Comparison of ENCODE assay signal across 18 cellular contexts in genomic region chr6:167719920-167720319, GRCh38.
DNase-seq lines count a peak whose midpoint lies in the region; ATAC-seq and TF ChIP-seq lines count a peak whose summit lies in the region.
"Had no signal": no experiment of that assay in that cellular context is flagged by ENCODE, and none has a peak within 500 bp of the region (broad histone marks: within the 10 kb centered on the region; RNA-seq: fewer than 3 reads in every experiment).

No MANE protein-coding gene starts in this region.

- peak; percentile 60 for DNase-seq in H7
- DNase-seq in adipocyte (ENCODE audit: low read depth), result no peak
- peak; percentile 21 for DNase-seq in left lobe of liver (ENCODE audit: low spot score)
- DNase-seq in osteocyte (ENCODE audit: extremely low spot score, unreplicated experiment), result peak; percentile 79
- no peak for DNase-seq in GM10248 (ENCODE audit: extremely low spot score)
- DNase-seq in GM19238 (ENCODE audit: insufficient read length, low spot score), result no peak
- no peak for DNase-seq in NCI-H446 (lab: John Stamatoyannopoulos, UW)
- DNase-seq: BE2C; IMR-90; MV-4-11; NCI-H1105 treated with DMSO at 0.1 percent for 48 hours; NCI-H2029 treated with DMSO at 0.1 percent for 48 hours; NCI-H226; NCI-H524; NCI-H774; NK-92 treated with Interleukin-12 subunit alpha and Interleukin-12 subunit beta, amount 100 ng/mL, for 24 hours; SJCRH30 had no signal

- POLR2A ChIA-PET in GM10248 (lab: Yijun Ruan, JAX), result no interaction called here

- H3K9me3 ChIP-seq in adipocyte (ENCODE audit: control insufficient read depth, low read length), result peaks cover 32% of the 10 kb centered on the region
- H3K9me3 ChIP-seq: BE2C, SJCRH30 had no signal

- H3K36me3 Mint-ChIP-seq in osteocyte (ENCODE audit: unreplicated experiment), result peaks cover 2% of the 10 kb centered on the region

- no peak overlapping the region for H3K4me3 Mint-ChIP-seq in osteocyte (ENCODE audit: unreplicated experiment)

- no peak overlapping the region for H3K9ac ChIP-seq in adipocyte (ENCODE audit: low read length)

- peaks cover 10% of the 10 kb centered on the region for H3K4me1 Mint-ChIP-seq in osteocyte (ENCODE audit: unreplicated experiment)

- peaks cover 8% of the 10 kb centered on the region for H3K9me3 Mint-ChIP-seq in osteocyte (ENCODE audit: unreplicated experiment)

- no peak for ATAC-seq in left lobe of liver

- H3K27ac Mint-ChIP-seq in osteocyte (ENCODE audit: unreplicated experiment), result no peak overlapping the region

- peaks cover 14% of the 10 kb centered on the region for H3K4me1 ChIP-seq in adipocyte (ENCODE audit: control insufficient read depth, insufficient read depth, low read length)
- H3K4me1 ChIP-seq: BE2C, HAP-1, SJCRH30 had no signal

- H3K27me3 ChIP-seq in H7 (ENCODE audit: control insufficient read depth, insufficient read depth, low read length), result no peaks in the 10 kb centered on the region
- peaks cover 41% of the 10 kb centered on the region for H3K27me3 ChIP-seq in adipocyte (replicated peaks; ENCODE audit: control insufficient read depth, insufficient read depth, low read length)

- peaks cover 29% of the 10 kb centered on the region for H3K27me3 Mint-ChIP-seq in osteocyte (ENCODE audit: unreplicated experiment)

- H3K36me3 ChIP-seq in H7 (replicated peaks; ENCODE audit: control insufficient read depth, insufficient read depth, low read length) (no peaks in the 10 kb centered on the region), adipocyte (ENCODE audit: control insufficient read depth, insufficient read depth, low read length, severe bottlenecking) (no peaks in the 10 kb centered on the region)
- H3K36me3 ChIP-seq: BE2C, HAP-1, SJCRH30 had no signal

- TF ChIP-seq CTCF in osteocyte (IDR thresholded peaks at IDR 0.05), result no peak
- TF ChIP-seq CTCF in GM10248 (IDR thresholded peaks at IDR 0.05; ENCODE audit: control extremely low read depth, extremely low read depth, low read depth, missing control alignments), result no peak

- no peak overlapping the region for H3K4me3 ChIP-seq in H7 (ENCODE audit: insufficient read depth, low read depth, low read length)
- peak overlapping the region; percentile 24 for H3K4me3 ChIP-seq in adipocyte (ENCODE audit: low read length)
- H3K4me3 ChIP-seq: HAP-1, SJCRH30 had no signal

- CTCF ChIA-PET in GM10248 (lab: Yijun Ruan, JAX), result no interaction called here

Comparison
In these comparisons a context has a peak if more than half of its experiments do, and no peak if none do; other contexts are left out.
1. DNase-seq: peak in H7 (single experiment), left lobe of liver (single experiment) and osteocyte (single experiment); none in adipocyte (single experiment), GM10248 (single experiment), GM19238 (single experiment) and NCI-H446 (0 of 2).